Comparison of ENCODE assay signal across 8 cellular contexts in the genomic region with DNA sequence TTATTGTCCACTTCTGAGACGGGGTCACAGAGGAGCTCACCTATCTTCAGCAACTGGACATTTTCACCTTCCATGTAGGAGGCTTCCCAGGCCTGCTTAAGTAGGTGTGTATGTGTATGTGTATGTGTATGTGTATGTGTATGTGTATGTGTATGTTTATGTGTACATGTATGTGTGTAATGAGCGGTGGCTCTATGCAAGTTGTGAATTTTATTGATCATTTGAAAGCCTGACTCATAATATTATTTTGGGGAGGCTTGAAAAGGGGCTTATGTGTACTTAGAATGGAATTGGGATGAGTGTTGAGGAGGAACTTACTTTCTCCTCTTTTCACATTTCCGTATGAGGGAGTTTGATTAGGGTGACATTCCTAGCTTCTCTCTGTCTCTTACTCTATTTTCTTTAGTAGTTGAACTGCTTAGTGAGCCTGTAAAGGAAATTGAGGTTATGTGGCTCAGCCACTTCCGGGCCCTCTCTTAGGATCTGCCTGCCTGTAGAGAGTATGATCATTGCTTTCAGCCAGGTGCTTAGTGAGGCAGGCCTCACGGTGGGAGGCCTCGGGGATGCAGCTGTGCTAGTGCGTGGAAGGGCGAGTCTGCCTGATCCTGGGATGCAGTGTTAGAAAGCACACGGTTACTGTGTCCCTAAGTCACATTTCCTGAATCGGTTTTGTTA.
A peak's percentile ranks its signal among the peaks of the same experiment; 100 is the strongest.
DNase-seq lines count a peak whose midpoint lies in the region; ATAC-seq lines count a peak whose summit lies in the region.

No MANE protein-coding gene starts in this region.

- ATAC-seq in GM18909 (IDR thresholded peaks at IDR 0.05; ENCODE audit: poor library complexity, unreplicated experiment) (peak; percentile 78), HG02840 (IDR thresholded peaks at IDR 0.05; ENCODE audit: low FRiP score, unreplicated experiment) (peak; percentile 71)
- peak; percentile 98 to 99 for ATAC-seq in activated T-cell treated with anti-CD3 and anti-CD28 coated beads, Interleukin-2, amount 50 U/mL, for 72 hours (replicated peaks in 1 of 2)

- no peaks in the 10 kb centered on the region for H3K36me3 Mint-ChIP-seq in activated T-cell treated with anti-CD3 and anti-CD28 coated beads, Interleukin-2, amount 50 U/mL, for 72 hours (ENCODE audit: insufficient read depth in 2 of 2)

- peaks cover 39% of the 10 kb centered on the region for H3K4me1 Mint-ChIP-seq in activated T-cell treated with anti-CD3 and anti-CD28 coated beads, Interleukin-2, amount 50 U/mL, for 72 hours (ENCODE audit: low read depth)

- DNase-seq in NCI-H345 (lab: John Stamatoyannopoulos, UW), result peak; percentile 55
- peak; percentile 74 to 76 for DNase-seq in activated T-cell treated with anti-CD3 and anti-CD28 coated beads, Interleukin-2, amount 50 U/mL, for 72 hours
- peak; percentile 41 to 45 for DNase-seq in stimulated activated CD4-positive, alpha-beta T cell treated with anti-CD3 and anti-CD28 coated beads, Interleukin-2, amount 100 ng/mL, for 48 hours
- no peak for DNase-seq in midbrain (lab: John Stamatoyannopoulos, UW)
- DNase-seq in cerebellar nuclear complex (lab: John Stamatoyannopoulos, UW), result no peak
- DNase-seq in HuH-7.5 (ENCODE audit: low spot score), result no peak

- peak overlapping the region; percentile 52 to 62 for H3K4me3 Mint-ChIP-seq in activated T-cell treated with anti-CD3 and anti-CD28 coated beads, Interleukin-2, amount 50 U/mL, for 72 hours

- H3K9me3 Mint-ChIP-seq in activated T-cell treated with anti-CD3 and anti-CD28 coated beads, Interleukin-2, amount 50 U/mL, for 72 hours, result no peaks in the 10 kb centered on the region

- H3K27ac Mint-ChIP-seq in activated T-cell treated with anti-CD3 and anti-CD28 coated beads, Interleukin-2, amount 50 U/mL, for 72 hours, result peak overlapping the region; percentile 54

- H3K27me3 Mint-ChIP-seq in activated T-cell treated with anti-CD3 and anti-CD28 coated beads, Interleukin-2, amount 50 U/mL, for 72 hours (ENCODE audit: low read depth), result peaks cover under 1% of the 10 kb centered on the region

Comparison
In these comparisons a context has a peak if more than half of its experiments do, and no peak if none do; other contexts are left out.
1. DNase-seq: peak in NCI-H345 (single experiment), activated T-cell treated with anti-CD3 and anti-CD28 coated beads, Interleukin-2, amount 50 U/mL, for 72 hours (2 of 2) and stimulated activated CD4-positive, alpha-beta T cell treated with anti-CD3 and anti-CD28 coated beads, Interleukin-2, amount 100 ng/mL, for 48 hours (2 of 2); none in midbrain (single experiment), cerebellar nuclear complex (0 of 2) and HuH-7.5 (single experiment).
2. Peak in every context shown above with its lines, with median percentiles within 50 percentile points of each other: ATAC-seq.